16 cellular contexts compared by ENCODE assay signal in the genomic region with DNA sequence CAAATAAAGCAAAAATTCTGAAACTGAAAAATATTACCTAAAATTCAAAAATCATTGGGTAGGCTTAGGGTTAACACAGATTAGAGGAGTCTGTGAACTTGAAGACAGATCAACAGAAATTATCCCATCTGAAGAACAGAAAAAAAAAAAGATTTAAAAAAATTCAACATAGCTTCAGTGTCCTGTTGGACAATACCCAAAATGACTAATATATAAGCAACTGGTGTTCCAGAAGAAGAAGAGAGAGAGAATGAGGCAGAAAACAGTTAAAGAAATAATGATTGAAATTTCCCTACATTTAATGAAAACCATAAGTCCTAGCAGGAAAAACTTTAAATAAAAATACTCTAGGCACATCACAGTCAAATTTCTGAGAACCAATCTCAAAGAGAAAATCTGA.
"Had no signal": no experiment of that assay in that cellular context is flagged by ENCODE, and none has a peak within 500 bp of the region (broad histone marks: within the 10 kb centered on the region; RNA-seq: fewer than 3 reads in every experiment).

No MANE protein-coding gene starts in this region.

- H3K9me3 Mint-ChIP-seq: activated naive CD4-positive, alpha-beta T cell treated with anti-CD3 and anti-CD28 coated beads for 36 hours; activated T-helper 17 cell treated with anti-CD3 and anti-CD28 coated beads, Interleukin-2, amount 50 U/mL, for 72 hours; central memory CD8-positive, alpha-beta T cell; stimulated activated naive B cell treated with anti-CD40 and anti-IgM and Interleukin-4, amounts not matched to agents 10 μg/mL and 1 μg/mL and 100 μg/mL, for 72 hours had no signal

- H3K9me3 ChIP-seq: adrenal gland, lower lobe of right lung, neutrophil, right lobe of liver, spleen, tibial nerve, vagina had no signal

- H3K27me3 Mint-ChIP-seq: activated T-helper 17 cell treated with anti-CD3 and anti-CD28 coated beads, Interleukin-2, amount 50 U/mL, for 72 hours; central memory CD8-positive, alpha-beta T cell; stimulated activated naive B cell treated with anti-CD40 and anti-IgM and Interleukin-4, amounts not matched to agents 10 μg/mL and 1 μg/mL and 100 μg/mL, for 72 hours had no signal

- H3K27ac Mint-ChIP-seq: activated naive CD4-positive, alpha-beta T cell treated with anti-CD3 and anti-CD28 coated beads for 36 hours; activated T-helper 17 cell treated with anti-CD3 and anti-CD28 coated beads, Interleukin-2, amount 50 U/mL, for 72 hours; stimulated activated naive B cell treated with anti-CD40 and anti-IgM and Interleukin-4, amounts not matched to agents 10 μg/mL and 1 μg/mL and 100 μg/mL, for 72 hours had no signal

- H3K27ac ChIP-seq: adrenal gland, hepatocyte, lower lobe of right lung, neutrophil, tibial nerve, vagina had no signal

- H3K4me1 ChIP-seq: adrenal gland, vagina had no signal

- ATAC-seq: activated T-helper 17 cell treated with anti-CD3 and anti-CD28 coated beads, Interleukin-2, amount 50 U/mL, for 72 hours; stimulated activated naive B cell treated with anti-CD40 and anti-IgM and Interleukin-4, amounts not matched to agents 10 μg/mL and 1 μg/mL and 100 μg/mL, for 72 hours had no signal

- H2AFZ ChIP-seq: hepatocyte had no signal

- DNase-seq: activated CD4-positive, alpha-beta T cell treated with anti-CD3 and anti-CD28 coated beads, Interleukin-2, amount 50 U/mL, for 1 hour; activated naive CD4-positive, alpha-beta T cell treated with anti-CD3 and anti-CD28 coated beads for 36 hours; activated T-cell treated with anti-CD3 and anti-CD28 coated beads for 4 hours; adrenal gland; lower lobe of right lung; midbrain; right lobe of liver; spleen; stimulated activated CD4-positive, alpha-beta T cell treated with anti-CD3 and anti-CD28 coated beads, Interleukin-1b, Interleukin-23, amount 100 ng/mL, for 48 hours; stimulated activated naive B cell treated with anti-CD40 and anti-IgM and Interleukin-4, amounts not matched to agents 10 μg/mL and 1 μg/mL and 100 μg/mL, for 72 hours had no signal

- H3K4me2 ChIP-seq: hepatocyte had no signal

- H3K4me3 ChIP-seq: adrenal gland, hepatocyte, lower lobe of right lung, right lobe of liver, spleen, tibial nerve, vagina had no signal

- H3K27me3 ChIP-seq: adrenal gland, hepatocyte, neutrophil, right lobe of liver, spleen, tibial nerve, vagina had no signal

- H3K4me3 Mint-ChIP-seq: activated naive CD4-positive, alpha-beta T cell treated with anti-CD3 and anti-CD28 coated beads for 36 hours; activated T-helper 17 cell treated with anti-CD3 and anti-CD28 coated beads, Interleukin-2, amount 50 U/mL, for 72 hours; central memory CD8-positive, alpha-beta T cell; stimulated activated naive B cell treated with anti-CD40 and anti-IgM and Interleukin-4, amounts not matched to agents 10 μg/mL and 1 μg/mL and 100 μg/mL, for 72 hours had no signal
